ENCODE assay signal across 1 cellular context in genomic region chr10:104120512-104120902, GRCh38.
A peak's percentile ranks its signal among the peaks of the same experiment; 100 is the strongest.
TF ChIP-seq lines count a peak whose summit lies in the region.

No MANE protein-coding gene starts in this region.

TF ChIP-seq in H1, 55 proteins besides CTCF, POLR2A, EP300 and RAD21:
- 0 out of 2 replicates have a peak, but pooled peaks have one; percentile 1 for TF ChIP-seq ATF2 (IDR thresholded peaks at IDR 0.05; ENCODE audit: low read length)
- no peak for TF ChIP-seq ASH2L (IDR thresholded peaks at IDR 0.05; ENCODE audit: low read length)
